Comparison of ENCODE assay signal across 25 cellular contexts in the genomic region with DNA sequence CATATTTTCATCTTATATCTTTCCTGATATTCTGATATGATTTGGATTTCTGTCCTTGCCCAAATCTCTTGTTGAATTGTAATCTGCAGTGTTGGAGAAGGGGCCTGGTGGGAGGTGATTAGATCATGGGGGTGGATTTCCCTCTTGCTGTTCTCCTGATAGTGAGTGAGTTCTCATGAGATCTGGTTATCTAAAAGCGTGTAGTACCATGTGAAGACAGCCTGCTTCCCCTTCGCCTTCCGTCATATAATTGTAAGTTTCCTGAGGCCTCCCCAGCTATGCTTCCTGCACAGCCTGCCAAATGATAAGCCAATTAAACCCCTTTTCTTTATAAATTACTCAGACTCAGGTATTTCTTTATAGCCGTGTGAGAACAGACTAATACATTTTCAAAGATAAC.
"Had no signal": no experiment of that assay in that cellular context is flagged by ENCODE, and none has a peak within 500 bp of the region (broad histone marks: within the 10 kb centered on the region; RNA-seq: fewer than 3 reads in every experiment).

No MANE protein-coding gene starts in this region.

- H3K4me1 ChIP-seq: left lung, lower lobe of right lung, right lobe of liver, tibial nerve had no signal

- DNase-seq: activated CD4-positive, alpha-beta memory T cell treated with anti-CD3 and anti-CD28 coated beads for 36 hours; activated CD4-positive, alpha-beta T cell treated with anti-CD3 and anti-CD28 coated beads, Interleukin-2, amount 10 ng/mL, durations not matched to agents 24 days and 14 days; activated CD4-positive, CD25-positive, alpha-beta regulatory T cell treated with anti-CD3 and anti-CD28 coated beads, Interleukin-2, amount 50 U/mL, for 72 hours; activated CD8-positive, alpha-beta memory T cell treated with anti-CD3 and anti-CD28 coated beads, Interleukin-2, amount 50 U/mL, for 48 hours; activated naive CD8-positive, alpha-beta T cell treated with anti-CD3 and anti-CD28 coated beads, Interleukin-2, amount 50 U/mL, for 24 hours; activated T-cell treated with anti-CD3 and anti-CD28 coated beads, Interleukin-2, amount 50 U/mL, for 24 hours; effector CD4-positive, alpha-beta T cell; heart right ventricle; kidney glomerular epithelial cell; left lung; lower lobe of right lung; mucosa of descending colon; right lobe of liver; stimulated activated CD4-positive, alpha-beta T cell treated with anti-CD3 and anti-CD28 coated beads, Interleukin-2, amount 100 ng/mL, for 48 hours; stimulated activated naive CD4-positive, alpha-beta T cell treated with Interleukin-2 at 50 U/mL for 16 hours; T-cell had no signal

- H3K27me3 Mint-ChIP-seq: activated CD4-positive, alpha-beta memory T cell treated with anti-CD3 and anti-CD28 coated beads for 36 hours; activated CD4-positive, alpha-beta T cell treated with anti-CD3 and anti-CD28 coated beads, Interleukin-2, amount 10 ng/mL, durations not matched to agents 24 days and 14 days; activated naive CD4-positive, alpha-beta T cell treated with anti-CD3 and anti-CD28 coated beads, Interleukin-2, amount 50 U/mL, for 24 hours; activated naive CD8-positive, alpha-beta T cell treated with anti-CD3 and anti-CD28 coated beads, Interleukin-2, amount 50 U/mL, for 24 hours; activated T-cell treated with anti-CD3 and anti-CD28 coated beads, Interleukin-2, amount 50 U/mL, for 24 hours; activated T-helper 17 cell treated with anti-CD3 and anti-CD28 coated beads, Interleukin-2, amount 50 U/mL, for 72 hours; central memory CD8-positive, alpha-beta T cell; dendritic cell treated with granulocyte-macrophage colony-stimulating factor and Interleukin-4, amounts not matched to agents 40 ng/mL and 50 ng/mL, for 4 days; natural killer cell treated with Interleukin-12 subunit alpha and Interleukin-12 subunit beta and Interleukin-15 and Interleukin-18, amount 100 ng/mL, for 72 hours; T-cell had no signal

- H3K9me3 Mint-ChIP-seq: activated CD4-positive, alpha-beta T cell treated with anti-CD3 and anti-CD28 coated beads, Interleukin-2, amount 10 ng/mL, durations not matched to agents 24 days and 14 days; activated naive CD8-positive, alpha-beta T cell treated with anti-CD3 and anti-CD28 coated beads, Interleukin-2, amount 50 U/mL, for 24 hours; activated T-cell treated with anti-CD3 and anti-CD28 coated beads, Interleukin-2, amount 50 U/mL, for 24 hours; activated T-helper 17 cell treated with anti-CD3 and anti-CD28 coated beads, Interleukin-2, amount 50 U/mL, for 72 hours; dendritic cell treated with granulocyte-macrophage colony-stimulating factor and Interleukin-4, amounts not matched to agents 40 ng/mL and 50 ng/mL, for 4 days; T-helper 2 cell treated with Interferon-gamma antibody and Interleukin-4, amounts not matched to agents 5 μg/mL and 100 μg/mL, for 36 hours had no signal

- H3K36me3 Mint-ChIP-seq: activated CD4-positive, alpha-beta memory T cell treated with anti-CD3 and anti-CD28 coated beads for 36 hours; activated naive CD4-positive, alpha-beta T cell treated with anti-CD3 and anti-CD28 coated beads, Interleukin-2, amount 50 U/mL, for 24 hours; natural killer cell treated with Interleukin-12 subunit alpha and Interleukin-12 subunit beta and Interleukin-15 and Interleukin-18, amount 100 ng/mL, for 72 hours; T-cell had no signal

- H3K9me3 ChIP-seq: gastroesophageal sphincter, heart right ventricle, left lung, lower lobe of right lung, mucosa of descending colon, neutrophil, right lobe of liver, tibial nerve had no signal

- H3K4me1 Mint-ChIP-seq: activated naive CD4-positive, alpha-beta T cell treated with anti-CD3 and anti-CD28 coated beads, Interleukin-2, amount 50 U/mL, for 24 hours; activated T-helper 17 cell treated with anti-CD3 and anti-CD28 coated beads, Interleukin-2, amount 50 U/mL, for 72 hours; central memory CD8-positive, alpha-beta T cell; T-cell had no signal

- H3K27ac ChIP-seq: gastroesophageal sphincter, heart right ventricle, left lung, lower lobe of right lung, neutrophil, right lobe of liver, tibial nerve had no signal

- H3K4me3 ChIP-seq: gastroesophageal sphincter, heart right ventricle, left lung, lower lobe of right lung, mucosa of descending colon, right lobe of liver, tibial nerve had no signal

- H3K27ac Mint-ChIP-seq: activated CD4-positive, alpha-beta memory T cell treated with anti-CD3 and anti-CD28 coated beads for 36 hours; activated CD4-positive, alpha-beta T cell treated with anti-CD3 and anti-CD28 coated beads, Interleukin-2, amount 10 ng/mL, durations not matched to agents 24 days and 14 days; activated naive CD4-positive, alpha-beta T cell treated with anti-CD3 and anti-CD28 coated beads, Interleukin-2, amount 50 U/mL, for 24 hours; activated naive CD8-positive, alpha-beta T cell treated with anti-CD3 and anti-CD28 coated beads, Interleukin-2, amount 50 U/mL, for 24 hours; activated T-cell treated with anti-CD3 and anti-CD28 coated beads, Interleukin-2, amount 50 U/mL, for 24 hours; activated T-helper 17 cell treated with anti-CD3 and anti-CD28 coated beads, Interleukin-2, amount 50 U/mL, for 72 hours; dendritic cell treated with granulocyte-macrophage colony-stimulating factor and Interleukin-4, amounts not matched to agents 40 ng/mL and 50 ng/mL, for 4 days; natural killer cell treated with Interleukin-12 subunit alpha and Interleukin-12 subunit beta and Interleukin-15 and Interleukin-18, amount 100 ng/mL, for 72 hours; T-cell; T-helper 2 cell treated with Interferon-gamma antibody and Interleukin-4, amounts not matched to agents 5 μg/mL and 100 μg/mL, for 36 hours had no signal

- H3K4me3 Mint-ChIP-seq: activated CD4-positive, alpha-beta memory T cell treated with anti-CD3 and anti-CD28 coated beads for 36 hours; activated CD4-positive, alpha-beta T cell treated with anti-CD3 and anti-CD28 coated beads, Interleukin-2, amount 10 ng/mL, durations not matched to agents 24 days and 14 days; activated naive CD4-positive, alpha-beta T cell treated with anti-CD3 and anti-CD28 coated beads, Interleukin-2, amount 50 U/mL, for 24 hours; activated naive CD8-positive, alpha-beta T cell treated with anti-CD3 and anti-CD28 coated beads, Interleukin-2, amount 50 U/mL, for 24 hours; activated T-cell treated with anti-CD3 and anti-CD28 coated beads, Interleukin-2, amount 50 U/mL, for 24 hours; activated T-helper 17 cell treated with anti-CD3 and anti-CD28 coated beads, Interleukin-2, amount 50 U/mL, for 72 hours; central memory CD8-positive, alpha-beta T cell; dendritic cell treated with granulocyte-macrophage colony-stimulating factor and Interleukin-4, amounts not matched to agents 40 ng/mL and 50 ng/mL, for 4 days; natural killer cell treated with Interleukin-12 subunit alpha and Interleukin-12 subunit beta and Interleukin-15 and Interleukin-18, amount 100 ng/mL, for 72 hours; T-cell; T-helper 2 cell treated with Interferon-gamma antibody and Interleukin-4, amounts not matched to agents 5 μg/mL and 100 μg/mL, for 36 hours had no signal

- ATAC-seq: activated naive CD8-positive, alpha-beta T cell treated with anti-CD3 and anti-CD28 coated beads, Interleukin-2, amount 50 U/mL, for 24 hours; activated T-helper 17 cell treated with anti-CD3 and anti-CD28 coated beads, Interleukin-2, amount 50 U/mL, for 72 hours; gastroesophageal sphincter; heart right ventricle; left lung; lower lobe of right lung; mucosa of descending colon; natural killer cell treated with Interleukin-12 subunit alpha and Interleukin-12 subunit beta and Interleukin-15 and Interleukin-18, amount 100 ng/mL, for 72 hours; right lobe of liver; T-cell had no signal

- H3K27me3 ChIP-seq: gastroesophageal sphincter, heart right ventricle, left lung, neutrophil, right lobe of liver, tibial nerve had no signal

- H3K36me3 ChIP-seq: gastroesophageal sphincter, heart right ventricle, left lung, lower lobe of right lung, neutrophil, right lobe of liver had no signal
